Comparison of ENCODE assay signal across 1 cellular context in genomic region chr3:32313723-32314473, GRCh38.
TF ChIP-seq lines count a peak whose summit lies in the region.

No MANE protein-coding gene starts in this region.

TF ChIP-seq in IMR-90, 13 proteins besides CTCF, POLR2A, EP300 and RAD21 (continued from another document):
- TF ChIP-seq BHLHE40 (IDR thresholded peaks at IDR 0.05; ENCODE audit: low read depth, low read length) (no peak), MAFK (IDR thresholded peaks at IDR 0.05; ENCODE audit: low read depth, low read length) (no peak)
TF ChIP-seq in IMR-90: peak in this region for 0.
